In the genomic region with DNA sequence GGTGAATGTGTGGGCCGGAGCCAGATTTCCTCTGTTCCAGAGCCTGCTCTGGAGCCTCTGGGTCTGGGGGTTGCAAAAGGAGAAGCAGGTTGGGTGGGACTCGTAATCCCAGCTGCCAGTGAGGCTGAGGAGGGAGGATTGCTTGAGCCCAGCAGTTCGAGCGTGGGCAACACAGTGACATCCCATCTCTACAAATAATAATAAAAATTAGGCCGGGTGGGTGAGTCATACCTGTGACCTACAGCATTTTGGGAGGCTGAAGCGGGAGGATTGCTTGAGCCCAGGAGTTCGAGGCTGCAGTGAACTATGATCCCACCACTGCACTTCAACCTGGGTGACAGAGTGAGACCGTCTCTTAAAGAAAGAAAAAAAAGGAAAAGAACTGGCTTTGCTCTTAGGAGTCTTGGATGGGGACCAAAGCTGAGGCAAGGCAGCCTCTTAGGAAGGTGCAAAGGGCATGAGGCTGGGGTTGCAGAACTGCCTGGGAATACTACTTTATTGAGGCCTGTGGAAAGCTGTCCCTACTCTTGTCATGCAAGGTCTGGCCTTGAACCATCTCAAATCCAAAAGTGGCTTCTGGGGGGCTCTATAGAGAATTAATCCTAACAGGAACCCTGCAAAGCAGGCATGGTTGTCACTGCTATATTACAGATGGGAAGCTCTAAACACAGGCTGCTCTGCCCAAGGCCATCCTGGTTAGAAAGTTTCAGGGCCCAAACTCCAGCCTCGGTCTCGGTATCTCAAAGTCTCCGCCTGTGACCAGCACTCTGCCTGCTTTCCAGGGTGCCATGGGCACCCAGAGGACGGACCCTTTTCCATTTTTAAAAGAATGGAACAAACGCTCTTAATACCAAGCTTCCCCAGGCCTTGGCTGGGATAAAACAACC, we compare ENCODE assay signal across 8 cellular contexts. TPM values are rescaled to one million over a fixed set of nuclear protein-coding genes. Genes with fewer than 3 reads are reported as not detected.
DNase-seq lines count a peak whose midpoint lies in the region; ATAC-seq, FAIRE-seq and TF ChIP-seq lines count a peak whose summit lies in the region.

No MANE protein-coding gene starts in this region.

- CTCF ChIA-PET in A549 (lab: Yijun Ruan, JAX) (interaction anchor here (0.6 to 14.1 kb wide), 89 partner anchors 9 to 1624 kb away, joined by 3 to 490 read pairs (median 6); a partner anchor contains a TSS), MCF 10A (lab: Yijun Ruan, JAX) (interaction anchor here (0.5 to 12.1 kb wide), 54 partner anchors 9 to 1508 kb away, joined by 3 to 398 read pairs (median 4); a partner anchor contains a TSS)

- no peaks in the 10 kb centered on the region for H3K27me3 ChIP-seq in Loucy (ENCODE audit: insufficient read depth, low read length, poor library complexity, severe bottlenecking)

- POLR2A ChIA-PET in A549 (lab: Yijun Ruan, JAX) (interaction anchor here (0.8 to 7.2 kb wide), 17 partner anchors 9 to 188 kb away, joined by 3 to 110 read pairs (median 4); a partner anchor contains a TSS), MCF 10A (lab: Yijun Ruan, JAX) (interaction anchor here (0.5 to 4.9 kb wide), 10 partner anchors 9 to 1066 kb away, joined by 3 to 126 read pairs (median 3); a partner anchor contains a TSS)

- 17% methylated on average over 13 of the region's 13 CpGs for WGBS in A549 (ENCODE audit: missing lambda C conversion rate)
- 27 to 30% methylated on average over 12 to 13 of the region's 13 CpGs for WGBS in lower leg skin, 2 donors

- H3K27ac Mint-ChIP-seq in MCF 10A (ENCODE audit: low read depth, unreplicated experiment) (peak overlapping the region; percentile 97), type B pancreatic cell (peak overlapping the region; percentile 95)

- no peaks in the 10 kb centered on the region for H3K9me2 ChIP-seq in Loucy (replicated peaks; ENCODE audit: low read depth, low read length)

- no peaks in the 10 kb centered on the region for H3F3A ChIP-seq in Loucy (ENCODE audit: low read depth)

- TF ChIP-seq EP300 in A549 (IDR thresholded peaks at IDR 0.05) = no peak

- H3K4me2 ChIP-seq in A549 (peak overlapping the region; percentile 89), Loucy (ENCODE audit: low read depth, low read length, poor library complexity, severe bottlenecking) (peak overlapping the region; percentile 97)

- H3K36me3 ChIP-seq in Loucy (ENCODE audit: insufficient read depth, low read length) = no peaks in the 10 kb centered on the region

- H3K36me3 Mint-ChIP-seq in MCF 10A (ENCODE audit: insufficient read depth, unreplicated experiment) (peaks cover under 1% of the 10 kb centered on the region), type B pancreatic cell (peaks cover 3% of the 10 kb centered on the region)

- no peak for TF ChIP-seq RAD21 in A549 (conservative IDR thresholded peaks at IDR 0.05 in 1 of 2, IDR thresholded peaks at IDR 0.05 in 1 of 2)

- no peaks in the 10 kb centered on the region for H3K9me3 Mint-ChIP-seq in MCF 10A (ENCODE audit: unreplicated experiment)
- no peaks in the 10 kb centered on the region for H3K9me3 Mint-ChIP-seq in type B pancreatic cell

- no peaks in the 10 kb centered on the region for H3K9me3 ChIP-seq in A549
- H3K9me3 ChIP-seq in Loucy (ENCODE audit: insufficient read depth, low read depth, low read length) = no peaks in the 10 kb centered on the region

- FAIRE-seq in A549 (lab: Jason Lieb, UNC) = no peak

- ATAC-seq in A549 (peak; percentile 15 to 56), GM18517 (IDR thresholded peaks at IDR 0.05; ENCODE audit: unreplicated experiment) (peak; percentile 19), GM18520 (IDR thresholded peaks at IDR 0.05; ENCODE audit: unreplicated experiment) (no peak)

- peak overlapping the region; percentile 99 for H3K9ac ChIP-seq in Loucy (ENCODE audit: low read depth, low read length, poor library complexity, severe bottlenecking)

- H3K79me2 ChIP-seq in Loucy (ENCODE audit: insufficient read depth, low read length) = peaks cover 46% of the 10 kb centered on the region; the same call in 1 of the 2 replicates

- H2AFZ ChIP-seq in Loucy (ENCODE audit: low read length) = peak overlapping the region; percentile 96

- TF ChIP-seq CTCF in A549 (IDR thresholded peaks at IDR 0.05) (no peak), Loucy (conservative IDR thresholded peaks at IDR 0.05; ENCODE audit: low read length) (no peak), MCF 10A (IDR thresholded peaks at IDR 0.05; ENCODE audit: unreplicated experiment) (no peak), lower leg skin (IDR thresholded peaks at IDR 0.05) (no peak), type B pancreatic cell (conservative IDR thresholded peaks at IDR 0.05) (no peak)

- peak overlapping the region; percentile 91 to 93 for H3K27ac ChIP-seq in A549

- H3K4me3 Mint-ChIP-seq in MCF 10A (ENCODE audit: unreplicated experiment) (peak overlapping the region; percentile 87), type B pancreatic cell (peak overlapping the region; percentile 91)

- no peaks in the 10 kb centered on the region for H3K27me3 Mint-ChIP-seq in MCF 10A (ENCODE audit: insufficient read depth, unreplicated experiment)
- H3K27me3 Mint-ChIP-seq in type B pancreatic cell = peaks cover 2% of the 10 kb centered on the region

- H3K4me3 ChIP-seq in A549 = peak overlapping the region; percentile 82
- H3K4me3 ChIP-seq in Loucy (ENCODE audit: low read length, poor library complexity, severe bottlenecking) = peak overlapping the region; percentile 100
- peak overlapping the region; percentile 63 for H3K4me3 ChIP-seq in lower leg skin (ENCODE audit: low read depth, poor library complexity, severe bottlenecking)

- peaks cover 3% of the 10 kb centered on the region for H4K20me1 ChIP-seq in Loucy (ENCODE audit: insufficient read depth, low read length, poor library complexity, severe bottlenecking)

- TF ChIP-seq POLR2A in A549 (IDR thresholded peaks at IDR 0.05; ENCODE audit: low read length) (no peak), lower leg skin (IDR thresholded peaks at IDR 0.05) (no peak)

- intact Hi-C loops in MCF 10A (cut with micrococcal nuclease) (loop anchor here (1.0 to 10.0 kb wide), 3 partner anchors 22 to 501 kb away; a partner anchor contains a TSS), lower leg skin (cut with DNase I; ENCODE audit: low total_unique reads) (loop anchor here (5.0 kb wide), 1 partner anchor 104 kb away; no protein-coding TSS in a partner anchor)

- DNase-seq in A549 (ENCODE audit: low read depth in 1 of 2, low spot score in 1 of 2) (peak in 1 of 2 experiments; percentile 74), MCF 10A (ENCODE audit: unreplicated experiment) (peak; percentile 57), lower leg skin (ENCODE audit: low spot score in 2 of 2) (no peak), type B pancreatic cell (ENCODE audit: extremely low spot score, unreplicated experiment) (no peak)
- no peak for DNase-seq in activated effector memory CD4-positive, alpha-beta T cell treated with Interleukin-2 at 50 U/mL for 16 hours

- BruUV-seq in MCF 10A (replicated peaks; lab: Mats Ljungman, UMichigan) = TSS peak; percentile 74

- H3K4me1 ChIP-seq in A549 = peaks cover 21% of the 10 kb centered on the region
- H3K4me1 ChIP-seq in Loucy (ENCODE audit: insufficient read depth, low read length, poor library complexity, severe bottlenecking) = peaks cover 40% of the 10 kb centered on the region

- H3K4me1 Mint-ChIP-seq in MCF 10A (ENCODE audit: insufficient read depth, unreplicated experiment) (peaks cover 16% of the 10 kb centered on the region), type B pancreatic cell (ENCODE audit: unreplicated experiment) (peaks cover 35% of the 10 kb centered on the region)

TF ChIP-seq in A549, 52 proteins besides CTCF, POLR2A, EP300 and RAD21 (continues in another document):
- no peak for TF ChIP-seq JUN (IDR thresholded peaks at IDR 0.05)
- TF ChIP-seq MAZ (IDR thresholded peaks at IDR 0.05; ENCODE audit: borderline replicate concordance, low read depth, low read length) = no peak
- no peak for TF ChIP-seq RCOR1 (IDR thresholded peaks at IDR 0.05; ENCODE audit: low read depth, low read length)
- TF ChIP-seq SREBF2 (IDR thresholded peaks at IDR 0.05) = no peak
- TF ChIP-seq, protein P1, sequence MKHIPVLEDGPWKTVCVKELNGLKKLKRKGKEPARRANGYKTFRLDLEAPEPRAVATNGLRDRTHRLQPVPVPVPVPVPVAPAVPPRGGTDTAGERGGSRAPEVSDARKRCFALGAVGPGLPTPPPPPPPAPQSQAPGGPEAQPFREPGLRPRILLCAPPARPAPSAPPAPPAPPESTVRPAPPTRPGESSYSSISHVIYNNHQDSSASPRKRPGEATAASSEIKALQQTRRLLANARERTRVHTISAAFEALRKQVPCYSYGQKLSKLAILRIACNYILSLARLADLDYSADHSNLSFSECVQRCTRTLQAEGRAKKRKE (CRISPR knock-in tag; IDR thresholded peaks at IDR 0.05; ENCODE audit: low read depth) = no peak
- no peak for TF ChIP-seq RFX5 (IDR thresholded peaks at IDR 0.05)
- TF ChIP-seq, protein P2, sequence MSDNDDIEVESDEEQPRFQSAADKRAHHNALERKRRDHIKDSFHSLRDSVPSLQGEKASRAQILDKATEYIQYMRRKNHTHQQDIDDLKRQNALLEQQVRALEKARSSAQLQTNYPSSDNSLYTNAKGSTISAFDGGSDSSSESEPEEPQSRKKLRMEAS (IDR thresholded peaks at IDR 0.05) = no peak; the same call in 1 of the 2 replicates
- peak; percentile 38; the same call in 1 of the 2 replicates for TF ChIP-seq FOSL2 (IDR thresholded peaks at IDR 0.05)
- peak; percentile 90 for TF ChIP-seq FOSL2 (CRISPR knock-in tag; IDR thresholded peaks at IDR 0.05)
- no peak for TF ChIP-seq ZC3H11A (IDR thresholded peaks at IDR 0.05)
- TF ChIP-seq BHLHE40 (IDR thresholded peaks at IDR 0.05; ENCODE audit: low read depth, low read length) = no peak
- no peak for TF ChIP-seq CBX8 (IDR thresholded peaks at IDR 0.05)
- TF ChIP-seq NPAS2 (CRISPR knock-in tag; IDR thresholded peaks at IDR 0.05; ENCODE audit: borderline replicate concordance) = no peak

RNA-seq across cellular contexts. Expression of a gene that starts 0.9 kb away (rescaled TPM):
- 33.6 and 34.3 TPM in 2 replicates for polyA plus RNA-seq in A549 (2011; rRNA removed)
- polyA plus RNA-seq in A549 (2012; cell fraction: cytosol; rRNA removed) = 30.8 and 40.5 TPM in 2 replicates
- 35.7 and 36.4 TPM in 2 replicates for polyA plus RNA-seq in A549 (2012; cell fraction: nucleus; rRNA removed)
- 35.2 to 36.1 TPM (median 35.2 TPM) in 3 replicates for polyA plus RNA-seq in A549 (2017; fragmentation: RNase III; extraction: RNeasy Plus Mini Kit Qiagen cat#74134 plus additional on column Dnase treatment)
- polyA minus RNA-seq in A549 (2011; rRNA and poly(A)+ RNA removed) = 11.6 and 15.1 TPM in 2 replicates
- total RNA-seq in MCF 10A (2022) = 20.2 and 21.6 TPM in 2 replicates
- total RNA-seq in lower leg skin = 10 to 100 TPM; 20.6 to 32.3 (median 26.0) TPM
- total RNA-seq in type B pancreatic cell (ENCODE audit: low replicate concordance) = 18.0 and 23.9 TPM in 2 replicates

RNA-seq across cellular contexts. Expression of a gene that starts 50.7 kb away (rescaled TPM):
- polyA plus RNA-seq in A549 (2011; rRNA removed) (2.1 and 2.3 TPM in 2 replicates), A549 (2017; fragmentation: RNase III; extraction: RNeasy Plus Mini Kit Qiagen cat#74134 plus additional on column Dnase treatment) (4.1 to 4.4 TPM (median 4.2 TPM) in 3 replicates)
- polyA plus RNA-seq in A549 (2012; cell fraction: cytosol; rRNA removed) = 7.1 and 8.7 TPM in 2 replicates
- 9.8 and 13.2 TPM in 2 replicates for polyA plus RNA-seq in A549 (2012; cell fraction: nucleus; rRNA removed)
- 3.3 and 3.4 TPM in 2 replicates for polyA minus RNA-seq in A549 (2011; rRNA and poly(A)+ RNA removed)
- total RNA-seq in MCF 10A (2022) (2.9 and 9.6 TPM in 2 replicates), lower leg skin (10 to 100 TPM; 13.1 to 18.1 (median 17.2) TPM), type B pancreatic cell (ENCODE audit: low replicate concordance) (6.3 and 16.9 TPM in 2 replicates)
